Comparison of ENCODE assay signal across 11 cellular contexts in the genomic region with DNA sequence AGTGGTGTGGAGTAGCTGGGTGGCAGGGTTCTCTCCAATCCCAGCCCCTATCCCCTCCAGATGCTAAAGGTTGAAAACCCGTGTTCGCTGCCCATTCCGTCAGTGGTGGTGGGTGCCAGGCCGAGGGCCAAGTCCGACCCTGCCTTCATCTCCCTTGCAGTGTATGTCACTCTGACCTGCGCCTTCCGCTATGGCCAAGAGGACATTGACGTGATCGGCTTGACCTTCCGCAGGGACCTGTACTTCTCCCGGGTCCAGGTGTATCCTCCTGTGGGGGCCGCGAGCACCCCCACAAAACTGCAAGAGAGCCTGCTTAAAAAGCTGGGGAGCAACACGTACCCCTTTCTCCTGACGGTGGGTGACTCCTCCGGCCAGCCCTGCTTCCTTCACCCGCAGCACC. TPM values are rescaled to one million over a fixed set of nuclear protein-coding genes. Genes with fewer than 3 reads are reported as not detected.
"Had no signal": no experiment of that assay in that cellular context is flagged by ENCODE, and none has a peak within 500 bp of the region (broad histone marks: within the 10 kb centered on the region; RNA-seq: fewer than 3 reads in every experiment).

No MANE protein-coding gene starts in this region.

- ATAC-seq: HCT116 had no signal

- H3K27me3 Mint-ChIP-seq: IgD-negative memory B cell had no signal

- H3K4me3 Mint-ChIP-seq: HFFc6, IgD-negative memory B cell had no signal

- DNase-seq: GM23248, GOT3, H7, HFFc6, KBM-7 had no signal

- H3K27ac ChIP-seq: GM23248, KMS-11 had no signal

- H3K4me3 ChIP-seq: GM23248, HAP-1 had no signal

- H3K9ac ChIP-seq: GM23248, KMS-11 had no signal

- H3K4me2 ChIP-seq: KMS-11 had no signal

- H3K4me1 ChIP-seq: HAP-1 had no signal

- H3K27ac Mint-ChIP-seq: HFFc6 had no signal

- H3K36me3 ChIP-seq: HAP-1 had no signal

- H3K9me3 ChIP-seq: HAP-1 had no signal

- H3K9me3 Mint-ChIP-seq: HFFc6, IgD-negative memory B cell had no signal

RNA-seq across cellular contexts. Expression of gene SAG, which starts 12.9 kb away (rescaled TPM):
- total RNA-seq: GM23248, H4, H7, HFFc6, HT-29 had no signal
